24 cellular contexts compared by ENCODE assay signal in the genomic region with DNA sequence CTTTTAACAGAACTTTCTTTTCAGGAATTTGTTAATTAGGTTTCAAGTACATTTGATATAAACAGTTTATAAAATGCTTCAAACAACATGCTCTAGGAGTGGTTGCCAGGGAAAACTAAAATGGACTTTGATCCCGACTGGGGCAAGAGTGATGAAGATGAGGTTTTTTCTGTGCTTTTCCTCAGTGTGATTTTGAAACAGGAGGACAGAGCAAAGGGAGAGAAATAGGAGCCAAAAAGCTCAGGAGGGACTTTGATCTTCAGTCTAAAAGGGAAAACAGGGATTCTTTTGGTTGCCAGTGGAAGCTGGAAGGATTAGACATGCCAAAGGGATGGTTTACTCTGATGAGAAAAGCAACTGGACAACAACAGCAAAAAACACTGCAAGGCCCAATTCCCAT.
DNase-seq lines count a peak whose midpoint lies in the region; ATAC-seq, FAIRE-seq and TF ChIP-seq lines count a peak whose summit lies in the region.
"Had no signal": no experiment of that assay in that cellular context is flagged by ENCODE, and none has a peak within 500 bp of the region (broad histone marks: within the 10 kb centered on the region; RNA-seq: fewer than 3 reads in every experiment).

No MANE protein-coding gene starts in this region.

- no peaks in the 10 kb centered on the region for H3K9me3 ChIP-seq in esophagus muscularis mucosa
- H3K9me3 ChIP-seq in liver (ENCODE audit: control insufficient read depth in 4 of 4, low read length in 3 of 4), result no peaks in the 10 kb centered on the region
- H3K9me3 ChIP-seq: BE2C had no signal

- no peak for ATAC-seq in natural killer cell treated with Interleukin-12 subunit alpha and Interleukin-12 subunit beta and Interleukin-15 and Interleukin-18, amount 100 ng/mL, for 72 hours

- intact Hi-C loops in esophagus muscularis mucosa (cut with DNase I), result loop anchor here (5.0 kb wide), 2 partner anchors 225 to 395 kb away; no protein-coding TSS in a partner anchor

- H3K9ac ChIP-seq in liver (ENCODE audit: low read depth in 1 of 2, low read length in 2 of 2), result peak overlapping the region in 1 of 2 donors; percentile 74
- H3K9ac ChIP-seq: KMS-11 had no signal

- DNase-seq in HuH-7 (ENCODE audit: low spot score) (peak; percentile 12), esophagus muscularis mucosa (ENCODE audit: extremely low spot score) (no peak), renal cortical epithelial cell (ENCODE audit: low read depth) (peak; percentile 51), DMS53 (lab: John Stamatoyannopoulos, UW) (no peak), D721Med (ENCODE audit: insufficient read length, low spot score) (no peak), midbrain (lab: John Stamatoyannopoulos, UW) (no peak)
- DNase-seq in natural killer cell treated with Interleukin-12 subunit alpha and Interleukin-12 subunit beta and Interleukin-15 and Interleukin-18, amount 100 ng/mL, for 72 hours (ENCODE audit: low spot score), result no peak
- DNase-seq: BE2C; CD4-positive, CD25-positive, alpha-beta regulatory T cell; H7; NCI-H1105; NCI-H146; NCI-H2029 treated with DMSO at 0.1 percent for 48 hours; NCI-H226; NCI-H510A treated with DMSO at 0.1 percent for 48 hours; NCI-H748 treated with DMSO at 0.1 percent for 48 hours; PC-9; SHP77 treated with DMSO at 0.1 percent for 48 hours had no signal

- no peak for TF ChIP-seq POLR2A in esophagus muscularis mucosa (IDR thresholded peaks at IDR 0.05; ENCODE audit: low read depth)

- H3K27me3 Mint-ChIP-seq in natural killer cell treated with Interleukin-12 subunit alpha and Interleukin-12 subunit beta and Interleukin-15 and Interleukin-18, amount 100 ng/mL, for 72 hours, result peaks cover 0 to 3% of the 10 kb centered on the region in 2 donors

- H3K4me1 ChIP-seq in esophagus muscularis mucosa (peaks cover 12 to 43% (median 33%) of the 10 kb centered on the region in 4 donors), liver (ENCODE audit: control insufficient read depth in 4 of 4, insufficient read depth in 4 of 4, low read length in 3 of 4) (peaks cover 4 to 43% (median 23%) of the 10 kb centered on the region in 4 donors)

- H3K36me3 ChIP-seq in esophagus muscularis mucosa (no peaks in the 10 kb centered on the region), liver (ENCODE audit: control insufficient read depth in 4 of 4, insufficient read depth in 3 of 4, low read depth in 1 of 4, low read length in 3 of 4) (no peaks in the 10 kb centered on the region)
- H3K36me3 ChIP-seq: BE2C had no signal

- H3K4me1 Mint-ChIP-seq in natural killer cell treated with Interleukin-12 subunit alpha and Interleukin-12 subunit beta and Interleukin-15 and Interleukin-18, amount 100 ng/mL, for 72 hours (ENCODE audit: low read depth in 2 of 2), result no peaks in the 10 kb centered on the region
- H3K4me1 Mint-ChIP-seq: CD4-positive, CD25-positive, alpha-beta regulatory T cell had no signal

- peak; percentile 70 to 79 for TF ChIP-seq RAD21 in liver (IDR thresholded peaks at IDR 0.05)

- no peaks in the 10 kb centered on the region for H3K36me3 Mint-ChIP-seq in natural killer cell treated with Interleukin-12 subunit alpha and Interleukin-12 subunit beta and Interleukin-15 and Interleukin-18, amount 100 ng/mL, for 72 hours
- H3K36me3 Mint-ChIP-seq: CD4-positive, CD25-positive, alpha-beta regulatory T cell had no signal

- H3K27ac ChIP-seq in esophagus muscularis mucosa (replicated peaks in 1 of 4), result peak overlapping the region; percentile 43 to 70 (median 54)
- peak overlapping the region; percentile 76 to 87 for H3K27ac ChIP-seq in liver (ENCODE audit: low read depth in 1 of 2, low read length in 2 of 2)
- H3K27ac ChIP-seq: HL-60, KMS-11, PC-9, RWPE1 had no signal

- H3K4me3 ChIP-seq in esophagus muscularis mucosa, result no peak overlapping the region
- H3K4me3 ChIP-seq in liver (ENCODE audit: low read depth in 1 of 3, low read length in 3 of 3), result peak overlapping the region in 1 of 3 donors; percentile 34
- H3K4me3 ChIP-seq: PC-9 had no signal

- no peak overlapping the region for H3K27ac Mint-ChIP-seq in natural killer cell treated with Interleukin-12 subunit alpha and Interleukin-12 subunit beta and Interleukin-15 and Interleukin-18, amount 100 ng/mL, for 72 hours
- H3K27ac Mint-ChIP-seq: CD4-positive, CD25-positive, alpha-beta regulatory T cell had no signal

- no peaks in the 10 kb centered on the region for H3K27me3 ChIP-seq in esophagus muscularis mucosa
- no peaks in the 10 kb centered on the region for H3K27me3 ChIP-seq in liver (ENCODE audit: control insufficient read depth in 4 of 4, insufficient read depth in 4 of 4, low read length in 3 of 4)
- H3K27me3 ChIP-seq: BE2C had no signal

- H3K4me3 Mint-ChIP-seq in natural killer cell treated with Interleukin-12 subunit alpha and Interleukin-12 subunit beta and Interleukin-15 and Interleukin-18, amount 100 ng/mL, for 72 hours, result no peak overlapping the region
- H3K4me3 Mint-ChIP-seq: CD4-positive, CD25-positive, alpha-beta regulatory T cell had no signal

- no peak for TF ChIP-seq EP300 in esophagus muscularis mucosa (IDR thresholded peaks at IDR 0.05)

- no peak for TF ChIP-seq CTCF in esophagus muscularis mucosa (IDR thresholded peaks at IDR 0.05)
- no peak for TF ChIP-seq CTCF in liver (IDR thresholded peaks at IDR 0.05; ENCODE audit: low read depth, low read length, missing input control)
- no peak for TF ChIP-seq CTCF in D721Med (IDR thresholded peaks at IDR 0.05; ENCODE audit: insufficient read depth, missing control alignments)

- H3K9me3 Mint-ChIP-seq in natural killer cell treated with Interleukin-12 subunit alpha and Interleukin-12 subunit beta and Interleukin-15 and Interleukin-18, amount 100 ng/mL, for 72 hours, result no peaks in the 10 kb centered on the region

- 38% methylated on average over 1 of the region's 1 CpG for WGBS in esophagus muscularis mucosa
- whole genome bisulfite sequencing in liver, result 29% methylated on average over 1 of the region's 1 CpG

- no peak for FAIRE-seq in D721Med (lab: Jason Lieb, UNC)
- FAIRE-seq: A204.1, GM12891 had no signal

TF ChIP-seq in liver, 16 proteins besides CTCF, POLR2A, EP300 and RAD21 (continues in another document):
- TF ChIP-seq SP1 (IDR thresholded peaks at IDR 0.05), result peak; percentile 98
- TF ChIP-seq GABPA (IDR thresholded peaks at IDR 0.05 in 1 of 2, conservative IDR thresholded peaks at IDR 0.05 in 1 of 2), result peak in 1 of 2 donors; percentile 54
- TF ChIP-seq, protein P1, sequence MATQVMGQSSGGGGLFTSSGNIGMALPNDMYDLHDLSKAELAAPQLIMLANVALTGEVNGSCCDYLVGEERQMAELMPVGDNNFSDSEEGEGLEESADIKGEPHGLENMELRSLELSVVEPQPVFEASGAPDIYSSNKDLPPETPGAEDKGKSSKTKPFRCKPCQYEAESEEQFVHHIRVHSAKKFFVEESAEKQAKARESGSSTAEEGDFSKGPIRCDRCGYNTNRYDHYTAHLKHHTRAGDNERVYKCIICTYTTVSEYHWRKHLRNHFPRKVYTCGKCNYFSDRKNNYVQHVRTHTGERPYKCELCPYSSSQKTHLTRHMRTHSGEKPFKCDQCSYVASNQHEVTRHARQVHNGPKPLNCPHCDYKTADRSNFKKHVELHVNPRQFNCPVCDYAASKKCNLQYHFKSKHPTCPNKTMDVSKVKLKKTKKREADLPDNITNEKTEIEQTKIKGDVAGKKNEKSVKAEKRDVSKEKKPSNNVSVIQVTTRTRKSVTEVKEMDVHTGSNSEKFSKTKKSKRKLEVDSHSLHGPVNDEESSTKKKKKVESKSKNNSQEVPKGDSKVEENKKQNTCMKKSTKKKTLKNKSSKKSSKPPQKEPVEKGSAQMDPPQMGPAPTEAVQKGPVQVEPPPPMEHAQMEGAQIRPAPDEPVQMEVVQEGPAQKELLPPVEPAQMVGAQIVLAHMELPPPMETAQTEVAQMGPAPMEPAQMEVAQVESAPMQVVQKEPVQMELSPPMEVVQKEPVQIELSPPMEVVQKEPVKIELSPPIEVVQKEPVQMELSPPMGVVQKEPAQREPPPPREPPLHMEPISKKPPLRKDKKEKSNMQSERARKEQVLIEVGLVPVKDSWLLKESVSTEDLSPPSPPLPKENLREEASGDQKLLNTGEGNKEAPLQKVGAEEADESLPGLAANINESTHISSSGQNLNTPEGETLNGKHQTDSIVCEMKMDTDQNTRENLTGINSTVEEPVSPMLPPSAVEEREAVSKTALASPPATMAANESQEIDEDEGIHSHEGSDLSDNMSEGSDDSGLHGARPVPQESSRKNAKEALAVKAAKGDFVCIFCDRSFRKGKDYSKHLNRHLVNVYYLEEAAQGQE (IDR thresholded peaks at IDR 0.05), result peak; percentile 89
- TF ChIP-seq EGR1 (IDR thresholded peaks at IDR 0.05; ENCODE audit: low read depth in 2 of 2), result peak in 1 of 2 donors; percentile 89
- peak; percentile 87 for TF ChIP-seq ZBTB33 (IDR thresholded peaks at IDR 0.05)
- no peak for TF ChIP-seq NR2F2 (IDR thresholded peaks at IDR 0.05)
- TF ChIP-seq JUND (IDR thresholded peaks at IDR 0.05), result peak; percentile 88 to 96
- TF ChIP-seq HNF4A (conservative IDR thresholded peaks at IDR 0.05), result peak; percentile 100
- TF ChIP-seq FOXA2 (IDR thresholded peaks at IDR 0.05), result peak; percentile 64
- TF ChIP-seq HNF4G (IDR thresholded peaks at IDR 0.05), result peak; percentile 98
- peak; percentile 91 for TF ChIP-seq YY1 (IDR thresholded peaks at IDR 0.05)
- no peak for TF ChIP-seq TAF1 (conservative IDR thresholded peaks at IDR 0.05)
- TF ChIP-seq FOXA1 (IDR thresholded peaks at IDR 0.05), result peak; percentile 63
- TF ChIP-seq RXRA (IDR thresholded peaks at IDR 0.05), result peak; percentile 84 to 94
- TF ChIP-seq MAX (IDR thresholded peaks at IDR 0.05), result peak; percentile 93

Comparison
In these comparisons a context has a peak if more than half of its experiments do, and no peak if none do; other contexts are left out.
1. DNase-seq: peak in HuH-7 (single experiment) and renal cortical epithelial cell (single experiment); none in esophagus muscularis mucosa (single experiment), DMS53 (single experiment), natural killer cell treated with Interleukin-12 subunit alpha and Interleukin-12 subunit beta and Interleukin-15 and Interleukin-18, amount 100 ng/mL, for 72 hours (single experiment), D721Med (single experiment) and midbrain (single experiment).